Comparison of ENCODE assay signal across 1 cellular context in the genomic region with DNA sequence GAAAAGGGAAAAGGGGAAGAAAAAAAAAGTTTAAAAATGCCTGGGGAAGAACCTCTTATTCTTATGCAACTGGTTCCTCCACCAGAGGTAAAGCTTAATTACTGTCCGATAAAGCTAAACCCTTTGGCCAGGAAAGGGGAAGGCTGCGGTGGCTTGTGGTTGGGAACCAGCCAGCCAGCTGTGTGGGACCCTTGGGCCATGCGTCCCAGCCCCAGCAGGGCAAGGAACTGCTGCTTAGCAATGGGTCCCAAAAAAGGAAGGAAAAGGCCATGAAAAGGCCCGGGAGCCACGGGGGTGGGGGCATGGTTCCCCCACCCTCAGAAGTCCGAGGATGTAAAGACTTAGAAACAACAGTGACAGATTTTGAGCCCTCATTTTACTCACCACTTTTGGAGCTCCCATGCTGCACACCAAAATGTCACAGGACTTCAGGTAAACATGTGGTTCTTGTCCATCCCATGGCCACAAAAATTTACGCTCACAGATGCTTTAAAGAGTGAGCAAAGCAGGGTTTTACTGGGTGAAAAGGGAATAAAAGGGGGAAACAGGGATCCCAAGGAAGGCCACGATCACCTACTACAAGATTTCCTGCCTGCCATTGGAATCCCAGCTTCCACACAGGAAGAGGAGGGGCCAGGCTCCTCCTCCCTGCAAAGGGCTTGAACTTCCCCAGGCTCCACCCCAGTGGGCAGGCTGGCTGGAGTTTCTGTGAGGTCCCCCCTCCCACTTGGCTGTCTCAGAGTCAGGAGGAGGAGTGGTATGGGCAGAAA.
TF ChIP-seq lines count a peak whose summit lies in the region.

No MANE protein-coding gene starts in this region.

TF ChIP-seq in HepG2, 621 proteins besides CTCF, POLR2A, EP300 and RAD21 (continued from another document and continues in another):
- TF ChIP-seq, protein P1, sequence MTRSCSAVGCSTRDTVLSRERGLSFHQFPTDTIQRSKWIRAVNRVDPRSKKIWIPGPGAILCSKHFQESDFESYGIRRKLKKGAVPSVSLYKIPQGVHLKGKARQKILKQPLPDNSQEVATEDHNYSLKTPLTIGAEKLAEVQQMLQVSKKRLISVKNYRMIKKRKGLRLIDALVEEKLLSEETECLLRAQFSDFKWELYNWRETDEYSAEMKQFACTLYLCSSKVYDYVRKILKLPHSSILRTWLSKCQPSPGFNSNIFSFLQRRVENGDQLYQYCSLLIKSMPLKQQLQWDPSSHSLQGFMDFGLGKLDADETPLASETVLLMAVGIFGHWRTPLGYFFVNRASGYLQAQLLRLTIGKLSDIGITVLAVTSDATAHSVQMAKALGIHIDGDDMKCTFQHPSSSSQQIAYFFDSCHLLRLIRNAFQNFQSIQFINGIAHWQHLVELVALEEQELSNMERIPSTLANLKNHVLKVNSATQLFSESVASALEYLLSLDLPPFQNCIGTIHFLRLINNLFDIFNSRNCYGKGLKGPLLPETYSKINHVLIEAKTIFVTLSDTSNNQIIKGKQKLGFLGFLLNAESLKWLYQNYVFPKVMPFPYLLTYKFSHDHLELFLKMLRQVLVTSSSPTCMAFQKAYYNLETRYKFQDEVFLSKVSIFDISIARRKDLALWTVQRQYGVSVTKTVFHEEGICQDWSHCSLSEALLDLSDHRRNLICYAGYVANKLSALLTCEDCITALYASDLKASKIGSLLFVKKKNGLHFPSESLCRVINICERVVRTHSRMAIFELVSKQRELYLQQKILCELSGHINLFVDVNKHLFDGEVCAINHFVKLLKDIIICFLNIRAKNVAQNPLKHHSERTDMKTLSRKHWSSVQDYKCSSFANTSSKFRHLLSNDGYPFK (CRISPR knock-in tag; IDR thresholded peaks at IDR 0.05; ENCODE audit: borderline replicate concordance), result peak; percentile 43; the same call in 1 of the 2 replicates
- no peak for TF ChIP-seq ADNP (CRISPR knock-in tag; IDR thresholded peaks at IDR 0.05)
- TF ChIP-seq THYN1 (CRISPR knock-in tag; IDR thresholded peaks at IDR 0.05; ENCODE audit: borderline replicate concordance, low read depth), result no peak
- peak; percentile 72 for TF ChIP-seq ETV5 (CRISPR knock-in tag; IDR thresholded peaks at IDR 0.05; ENCODE audit: borderline replicate concordance)
- TF ChIP-seq ZNF547 (CRISPR knock-in tag; IDR thresholded peaks at IDR 0.05), result 0 out of 2 replicates have a peak, but pooled peaks have one; percentile 23
- TF ChIP-seq MBD4 (IDR thresholded peaks at IDR 0.05; ENCODE audit: borderline replicate concordance, low read length), result no peak
- TF ChIP-seq NFIC (IDR thresholded peaks at IDR 0.05; ENCODE audit: low read length), result no peak
- TF ChIP-seq MIER3 (CRISPR knock-in tag; IDR thresholded peaks at IDR 0.05; ENCODE audit: borderline replicate concordance), result no peak
- TF ChIP-seq ZNF124 (CRISPR knock-in tag; IDR thresholded peaks at IDR 0.05), result no peak
- TF ChIP-seq NR2F1 (CRISPR knock-in tag; IDR thresholded peaks at IDR 0.05), result 0 out of 4 replicates have a peak, but pooled peaks of 1 of the 2 experiments have one; percentile 12
- TF ChIP-seq, protein P2, sequence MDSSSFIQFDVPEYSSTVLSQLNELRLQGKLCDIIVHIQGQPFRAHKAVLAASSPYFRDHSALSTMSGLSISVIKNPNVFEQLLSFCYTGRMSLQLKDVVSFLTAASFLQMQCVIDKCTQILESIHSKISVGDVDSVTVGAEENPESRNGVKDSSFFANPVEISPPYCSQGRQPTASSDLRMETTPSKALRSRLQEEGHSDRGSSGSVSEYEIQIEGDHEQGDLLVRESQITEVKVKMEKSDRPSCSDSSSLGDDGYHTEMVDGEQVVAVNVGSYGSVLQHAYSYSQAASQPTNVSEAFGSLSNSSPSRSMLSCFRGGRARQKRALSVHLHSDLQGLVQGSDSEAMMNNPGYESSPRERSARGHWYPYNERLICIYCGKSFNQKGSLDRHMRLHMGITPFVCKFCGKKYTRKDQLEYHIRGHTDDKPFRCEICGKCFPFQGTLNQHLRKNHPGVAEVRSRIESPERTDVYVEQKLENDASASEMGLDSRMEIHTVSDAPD (CRISPR knock-in tag; IDR thresholded peaks at IDR 0.05), result no peak
- no peak for TF ChIP-seq ZNF138 (CRISPR knock-in tag; IDR thresholded peaks at IDR 0.05; ENCODE audit: low read depth)
- TF ChIP-seq ZNF264 (CRISPR knock-in tag; IDR thresholded peaks at IDR 0.05), result no peak
- TF ChIP-seq ZNF616 (CRISPR knock-in tag; IDR thresholded peaks at IDR 0.05; ENCODE audit: low read depth), result no peak
- no peak for TF ChIP-seq MEIS1 (CRISPR knock-in tag; IDR thresholded peaks at IDR 0.05; ENCODE audit: borderline replicate concordance)
- TF ChIP-seq, protein P3, sequence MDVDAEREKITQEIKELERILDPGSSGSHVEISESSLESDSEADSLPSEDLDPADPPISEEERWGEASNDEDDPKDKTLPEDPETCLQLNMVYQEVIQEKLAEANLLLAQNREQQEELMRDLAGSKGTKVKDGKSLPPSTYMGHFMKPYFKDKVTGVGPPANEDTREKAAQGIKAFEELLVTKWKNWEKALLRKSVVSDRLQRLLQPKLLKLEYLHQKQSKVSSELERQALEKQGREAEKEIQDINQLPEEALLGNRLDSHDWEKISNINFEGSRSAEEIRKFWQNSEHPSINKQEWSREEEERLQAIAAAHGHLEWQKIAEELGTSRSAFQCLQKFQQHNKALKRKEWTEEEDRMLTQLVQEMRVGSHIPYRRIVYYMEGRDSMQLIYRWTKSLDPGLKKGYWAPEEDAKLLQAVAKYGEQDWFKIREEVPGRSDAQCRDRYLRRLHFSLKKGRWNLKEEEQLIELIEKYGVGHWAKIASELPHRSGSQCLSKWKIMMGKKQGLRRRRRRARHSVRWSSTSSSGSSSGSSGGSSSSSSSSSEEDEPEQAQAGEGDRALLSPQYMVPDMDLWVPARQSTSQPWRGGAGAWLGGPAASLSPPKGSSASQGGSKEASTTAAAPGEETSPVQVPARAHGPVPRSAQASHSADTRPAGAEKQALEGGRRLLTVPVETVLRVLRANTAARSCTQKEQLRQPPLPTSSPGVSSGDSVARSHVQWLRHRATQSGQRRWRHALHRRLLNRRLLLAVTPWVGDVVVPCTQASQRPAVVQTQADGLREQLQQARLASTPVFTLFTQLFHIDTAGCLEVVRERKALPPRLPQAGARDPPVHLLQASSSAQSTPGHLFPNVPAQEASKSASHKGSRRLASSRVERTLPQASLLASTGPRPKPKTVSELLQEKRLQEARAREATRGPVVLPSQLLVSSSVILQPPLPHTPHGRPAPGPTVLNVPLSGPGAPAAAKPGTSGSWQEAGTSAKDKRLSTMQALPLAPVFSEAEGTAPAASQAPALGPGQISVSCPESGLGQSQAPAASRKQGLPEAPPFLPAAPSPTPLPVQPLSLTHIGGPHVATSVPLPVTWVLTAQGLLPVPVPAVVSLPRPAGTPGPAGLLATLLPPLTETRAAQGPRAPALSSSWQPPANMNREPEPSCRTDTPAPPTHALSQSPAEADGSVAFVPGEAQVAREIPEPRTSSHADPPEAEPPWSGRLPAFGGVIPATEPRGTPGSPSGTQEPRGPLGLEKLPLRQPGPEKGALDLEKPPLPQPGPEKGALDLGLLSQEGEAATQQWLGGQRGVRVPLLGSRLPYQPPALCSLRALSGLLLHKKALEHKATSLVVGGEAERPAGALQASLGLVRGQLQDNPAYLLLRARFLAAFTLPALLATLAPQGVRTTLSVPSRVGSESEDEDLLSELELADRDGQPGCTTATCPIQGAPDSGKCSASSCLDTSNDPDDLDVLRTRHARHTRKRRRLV (CRISPR knock-in tag; IDR thresholded peaks at IDR 0.05), result peak; percentile 72; the same call in 1 of the 2 replicates
- TF ChIP-seq SMAD3 (CRISPR knock-in tag; IDR thresholded peaks at IDR 0.05), result 0 out of 2 replicates have a peak, but pooled peaks have one; percentile 24
- TF ChIP-seq MED8 (CRISPR knock-in tag; IDR thresholded peaks at IDR 0.05; ENCODE audit: insufficient replicate concordance), result no peak
- no peak for TF ChIP-seq ZNF256 (CRISPR knock-in tag; conservative IDR thresholded peaks at IDR 0.05)
- TF ChIP-seq, protein P4, sequence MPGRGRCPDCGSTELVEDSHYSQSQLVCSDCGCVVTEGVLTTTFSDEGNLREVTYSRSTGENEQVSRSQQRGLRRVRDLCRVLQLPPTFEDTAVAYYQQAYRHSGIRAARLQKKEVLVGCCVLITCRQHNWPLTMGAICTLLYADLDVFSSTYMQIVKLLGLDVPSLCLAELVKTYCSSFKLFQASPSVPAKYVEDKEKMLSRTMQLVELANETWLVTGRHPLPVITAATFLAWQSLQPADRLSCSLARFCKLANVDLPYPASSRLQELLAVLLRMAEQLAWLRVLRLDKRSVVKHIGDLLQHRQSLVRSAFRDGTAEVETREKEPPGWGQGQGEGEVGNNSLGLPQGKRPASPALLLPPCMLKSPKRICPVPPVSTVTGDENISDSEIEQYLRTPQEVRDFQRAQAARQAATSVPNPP (CRISPR knock-in tag; IDR thresholded peaks at IDR 0.05), result no peak
- TF ChIP-seq ZNF713 (CRISPR knock-in tag; IDR thresholded peaks at IDR 0.05), result no peak
- TF ChIP-seq YEATS2 (CRISPR knock-in tag; IDR thresholded peaks at IDR 0.05; ENCODE audit: borderline replicate concordance), result peak; percentile 79; the same call in 1 of the 2 replicates
- no peak for TF ChIP-seq ZFP36 (IDR thresholded peaks at IDR 0.05; ENCODE audit: borderline replicate concordance, low read depth, low read length, partially characterized antibody)
- TF ChIP-seq, protein P5, sequence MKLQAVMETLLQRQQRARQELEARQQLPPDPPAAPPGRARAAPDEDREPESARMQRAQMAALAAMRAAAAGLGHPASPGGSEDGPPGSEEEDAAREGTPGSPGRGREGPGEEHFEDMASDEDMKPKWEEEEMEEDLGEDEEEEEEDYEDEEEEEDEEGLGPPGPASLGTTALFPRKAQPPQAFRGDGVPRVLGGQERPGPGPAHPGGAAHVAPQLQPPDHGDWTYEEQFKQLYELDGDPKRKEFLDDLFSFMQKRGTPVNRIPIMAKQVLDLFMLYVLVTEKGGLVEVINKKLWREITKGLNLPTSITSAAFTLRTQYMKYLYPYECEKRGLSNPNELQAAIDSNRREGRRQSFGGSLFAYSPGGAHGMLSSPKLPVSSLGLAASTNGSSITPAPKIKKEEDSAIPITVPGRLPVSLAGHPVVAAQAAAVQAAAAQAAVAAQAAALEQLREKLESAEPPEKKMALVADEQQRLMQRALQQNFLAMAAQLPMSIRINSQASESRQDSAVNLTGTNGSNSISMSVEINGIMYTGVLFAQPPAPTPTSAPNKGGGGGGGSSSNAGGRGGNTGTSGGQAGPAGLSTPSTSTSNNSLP (IDR thresholded peaks at IDR 0.05; ENCODE audit: low read depth, low read length), result no peak
- no peak for TF ChIP-seq HOXA7 (CRISPR knock-in tag; IDR thresholded peaks at IDR 0.05)
- TF ChIP-seq, protein P6, sequence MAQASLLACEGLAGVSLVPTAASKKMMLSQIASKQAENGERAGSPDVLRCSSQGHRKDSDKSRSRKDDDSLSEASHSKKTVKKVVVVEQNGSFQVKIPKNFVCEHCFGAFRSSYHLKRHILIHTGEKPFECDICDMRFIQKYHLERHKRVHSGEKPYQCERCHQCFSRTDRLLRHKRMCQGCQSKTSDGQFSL (CRISPR knock-in tag; IDR thresholded peaks at IDR 0.05), result no peak
- TF ChIP-seq, protein P7, sequence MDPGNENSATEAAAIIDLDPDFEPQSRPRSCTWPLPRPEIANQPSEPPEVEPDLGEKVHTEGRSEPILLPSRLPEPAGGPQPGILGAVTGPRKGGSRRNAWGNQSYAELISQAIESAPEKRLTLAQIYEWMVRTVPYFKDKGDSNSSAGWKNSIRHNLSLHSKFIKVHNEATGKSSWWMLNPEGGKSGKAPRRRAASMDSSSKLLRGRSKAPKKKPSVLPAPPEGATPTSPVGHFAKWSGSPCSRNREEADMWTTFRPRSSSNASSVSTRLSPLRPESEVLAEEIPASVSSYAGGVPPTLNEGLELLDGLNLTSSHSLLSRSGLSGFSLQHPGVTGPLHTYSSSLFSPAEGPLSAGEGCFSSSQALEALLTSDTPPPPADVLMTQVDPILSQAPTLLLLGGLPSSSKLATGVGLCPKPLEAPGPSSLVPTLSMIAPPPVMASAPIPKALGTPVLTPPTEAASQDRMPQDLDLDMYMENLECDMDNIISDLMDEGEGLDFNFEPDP (CRISPR knock-in tag; conservative IDR thresholded peaks at IDR 0.05), result no peak
- TF ChIP-seq DMAP1 (CRISPR knock-in tag; IDR thresholded peaks at IDR 0.05), result peak; percentile 74
- TF ChIP-seq MYC (CRISPR knock-in tag; IDR thresholded peaks at IDR 0.05; ENCODE audit: borderline replicate concordance), result peak; percentile 53; the same call in 1 of the 2 replicates
- TF ChIP-seq, protein P8, sequence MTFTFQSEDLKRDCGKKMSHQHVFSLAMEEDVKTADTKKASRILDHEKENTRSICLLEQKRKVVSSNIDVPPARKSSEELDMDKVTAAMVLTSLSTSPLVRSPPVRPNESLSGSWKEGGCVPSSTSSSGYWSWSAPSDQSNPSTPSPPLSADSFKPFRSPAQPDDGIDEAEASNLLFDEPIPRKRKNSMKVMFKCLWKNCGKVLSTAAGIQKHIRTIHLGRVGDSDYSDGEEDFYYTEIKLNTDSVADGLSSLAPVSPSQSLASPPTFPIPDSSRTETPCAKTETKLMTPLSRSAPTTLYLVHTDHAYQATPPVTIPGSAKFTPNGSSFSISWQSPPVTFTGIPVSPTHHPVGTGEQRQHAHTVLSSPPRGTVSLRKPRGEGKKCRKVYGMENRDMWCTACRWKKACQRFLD (CRISPR knock-in tag; IDR thresholded peaks at IDR 0.05; ENCODE audit: borderline replicate concordance), result no peak; the same call in 1 of the 2 replicates
- TF ChIP-seq, protein P9, sequence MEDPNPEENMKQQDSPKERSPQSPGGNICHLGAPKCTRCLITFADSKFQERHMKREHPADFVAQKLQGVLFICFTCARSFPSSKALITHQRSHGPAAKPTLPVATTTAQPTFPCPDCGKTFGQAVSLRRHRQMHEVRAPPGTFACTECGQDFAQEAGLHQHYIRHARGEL (CRISPR knock-in tag; IDR thresholded peaks at IDR 0.05), result no peak
- TF ChIP-seq TARDBP (CRISPR knock-in tag; IDR thresholded peaks at IDR 0.05), result no peak
- peak; percentile 57 for TF ChIP-seq GABPA (IDR thresholded peaks at IDR 0.05; ENCODE audit: low read depth, low read length)
- TF ChIP-seq GABPA (CRISPR knock-in tag; IDR thresholded peaks at IDR 0.05; ENCODE audit: low read depth), result peak; percentile 89
- no peak for TF ChIP-seq RELA (CRISPR knock-in tag; IDR thresholded peaks at IDR 0.05)
- no peak for TF ChIP-seq ZBTB1 (CRISPR knock-in tag; IDR thresholded peaks at IDR 0.05; ENCODE audit: borderline replicate concordance)
- no peak for TF ChIP-seq ZNF230 (CRISPR knock-in tag; IDR thresholded peaks at IDR 0.05)
- TF ChIP-seq KMT2B (CRISPR knock-in tag; IDR thresholded peaks at IDR 0.05), result peak; percentile 66; the same call in 1 of the 2 replicates
- no peak for TF ChIP-seq ISL2 (CRISPR knock-in tag; IDR thresholded peaks at IDR 0.05)
- no peak; the same call in none of the 2 replicates for TF ChIP-seq MEF2D (CRISPR knock-in tag; IDR thresholded peaks at IDR 0.05)
- no peak for TF ChIP-seq BRCA1 (CRISPR knock-in tag; IDR thresholded peaks at IDR 0.05)
- TF ChIP-seq ZBTB21 (CRISPR knock-in tag; IDR thresholded peaks at IDR 0.05), result no peak
- peak; percentile 79; the same call in 1 of the 2 replicates for TF ChIP-seq KLF9 (CRISPR knock-in tag; IDR thresholded peaks at IDR 0.05; ENCODE audit: low read depth)
- 0 out of 2 replicates have a peak, but pooled peaks have one; percentile 48 for TF ChIP-seq IRF2 (CRISPR knock-in tag; IDR thresholded peaks at IDR 0.05)
- no peak for TF ChIP-seq CHD4 (IDR thresholded peaks at IDR 0.05; ENCODE audit: borderline replicate concordance, low read length)
- no peak for TF ChIP-seq ZNF180 (CRISPR knock-in tag; IDR thresholded peaks at IDR 0.05; ENCODE audit: borderline replicate concordance, low read depth)
- TF ChIP-seq, protein P10, sequence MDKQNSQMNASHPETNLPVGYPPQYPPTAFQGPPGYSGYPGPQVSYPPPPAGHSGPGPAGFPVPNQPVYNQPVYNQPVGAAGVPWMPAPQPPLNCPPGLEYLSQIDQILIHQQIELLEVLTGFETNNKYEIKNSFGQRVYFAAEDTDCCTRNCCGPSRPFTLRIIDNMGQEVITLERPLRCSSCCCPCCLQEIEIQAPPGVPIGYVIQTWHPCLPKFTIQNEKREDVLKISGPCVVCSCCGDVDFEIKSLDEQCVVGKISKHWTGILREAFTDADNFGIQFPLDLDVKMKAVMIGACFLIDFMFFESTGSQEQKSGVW (CRISPR knock-in tag; IDR thresholded peaks at IDR 0.05; ENCODE audit: borderline replicate concordance), result no peak
